ENCODE assay signal across 12 cellular contexts in genomic region chr4:80587861-80588385, GRCh38.
A peak's percentile ranks its signal among the peaks of the same experiment; 100 is the strongest.
DNase-seq lines count a peak whose midpoint lies in the region; ATAC-seq and TF ChIP-seq lines count a peak whose summit lies in the region.
"Had no signal": no experiment of that assay in that cellular context is flagged by ENCODE, and none has a peak within 500 bp of the region (broad histone marks: within the 10 kb centered on the region; RNA-seq: fewer than 3 reads in every experiment).

No MANE protein-coding gene starts in this region.

- H3K9me3 ChIP-seq in prostate gland, result no peaks in the 10 kb centered on the region
- H3K9me3 ChIP-seq: BE2C had no signal

- H3K4me3 ChIP-seq in epithelial cell of esophagus (ENCODE audit: low read length), result no peak overlapping the region
- H3K4me3 ChIP-seq in prostate gland, result no peak overlapping the region

- no peaks in the 10 kb centered on the region for H3K36me3 ChIP-seq in prostate gland
- H3K36me3 ChIP-seq: BE2C had no signal

- POLR2A ChIA-PET in HEK293T (lab: Yijun Ruan, JAX), result no interaction called here

- H3K27ac ChIP-seq in prostate gland, result no peak overlapping the region

- no peak for ATAC-seq in HG02798 (IDR thresholded peaks at IDR 0.05; ENCODE audit: poor library complexity, unreplicated experiment)
- ATAC-seq: CD8-positive, alpha-beta T cell had no signal

- intact Hi-C loops in prostate gland (cut with DNase I), result no loop called here

- TF ChIP-seq CTCF in epithelial cell of esophagus (IDR thresholded peaks at IDR 0.05; ENCODE audit: insufficient read depth, low read depth, low read length, missing control alignments) (no peak), prostate gland (IDR thresholded peaks at IDR 0.05) (no peak)

- H3K4me1 ChIP-seq in prostate gland (replicated peaks), result no peaks in the 10 kb centered on the region
- H3K4me1 ChIP-seq: BE2C had no signal

- no peak for DNase-seq in HEK293T (ENCODE audit: extremely low spot score)
- DNase-seq in NCI-H1105 (lab: John Stamatoyannopoulos, UW), result peak; percentile 30
- peak; percentile 72 to 83 for DNase-seq in NCI-H526 (lab: John Stamatoyannopoulos, UW)
- DNase-seq in epithelial cell of esophagus (ENCODE audit: low read depth), result peak; percentile 90
- DNase-seq in MV-4-11 (lab: John Stamatoyannopoulos, UW), result no peak
- no peak for DNase-seq in prostate gland (ENCODE audit: low spot score)
- DNase-seq: BE2C; CD8-positive, alpha-beta T cell; EL; NCI-H1694; NCI-H524 treated with DMSO at 0.1 percent for 48 hours had no signal

- no peaks in the 10 kb centered on the region for H3K27me3 ChIP-seq in prostate gland (replicated peaks; ENCODE audit: insufficient read depth)
- H3K27me3 ChIP-seq: BE2C had no signal

- CTCF ChIA-PET in HEK293T (lab: Yijun Ruan, JAX), result no interaction called here

- WGBS in prostate gland, result 41% methylated on average over 2 of the region's 2 CpGs

- TF ChIP-seq POLR2A in prostate gland (IDR thresholded peaks at IDR 0.05), result no peak

TF ChIP-seq in HEK293T, 16 proteins besides CTCF, POLR2A, EP300 and RAD21:
- TF ChIP-seq TARDBP (IDR thresholded peaks at IDR 0.05) (no peak), PKNOX1 (IDR thresholded peaks at IDR 0.05) (peak; percentile 60)

Comparison
In these comparisons a context has a peak if more than half of its experiments do, and no peak if none do; other contexts are left out.
1. DNase-seq: peak in NCI-H1105 (single experiment), NCI-H526 (2 of 2) and epithelial cell of esophagus (single experiment); none in HEK293T (single experiment), MV-4-11 (single experiment) and prostate gland (single experiment).